Comparison of ENCODE assay signal across 17 cellular contexts in the genomic region with DNA sequence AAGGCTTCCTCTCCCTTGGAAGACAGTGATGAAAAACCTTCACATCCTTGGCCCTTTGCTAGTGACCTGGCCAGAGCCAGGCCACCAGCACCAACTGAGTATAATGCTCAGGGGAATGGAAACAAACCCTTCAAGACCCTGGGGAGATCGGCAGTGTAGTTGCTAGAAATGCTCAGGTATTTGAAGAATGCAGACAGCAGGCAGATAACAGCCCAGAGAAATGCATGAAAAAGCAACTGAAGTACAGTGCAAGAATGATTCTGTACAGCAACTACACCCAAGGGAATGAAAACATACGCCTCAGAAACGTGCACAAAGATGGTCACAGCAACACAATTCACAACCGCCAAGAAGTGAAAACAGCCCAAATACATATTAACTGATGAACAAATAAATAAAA.
DNase-seq lines count a peak whose midpoint lies in the region; ATAC-seq and TF ChIP-seq lines count a peak whose summit lies in the region.
"Had no signal": no experiment of that assay in that cellular context is flagged by ENCODE, and none has a peak within 500 bp of the region (broad histone marks: within the 10 kb centered on the region; RNA-seq: fewer than 3 reads in every experiment).

No MANE protein-coding gene starts in this region.

- ATAC-seq in HG03432 (IDR thresholded peaks at IDR 0.05; ENCODE audit: unreplicated experiment), result no peak
- ATAC-seq: activated T-helper 17 cell treated with anti-CD3 and anti-CD28 coated beads, Interleukin-2, amount 50 U/mL, for 72 hours; T-cell had no signal

- H3K27ac ChIP-seq in brain microvascular endothelial cell, result peak overlapping the region; percentile 32
- H3K27ac ChIP-seq: coronary artery, right atrium auricular region had no signal

- H3K27me3 ChIP-seq in brain microvascular endothelial cell (replicated peaks), result no peaks in the 10 kb centered on the region
- H3K27me3 ChIP-seq: right atrium auricular region had no signal

- no peak overlapping the region for H3K4me3 ChIP-seq in brain microvascular endothelial cell (ENCODE audit: low read depth, low read length)
- H3K4me3 ChIP-seq: coronary artery, right atrium auricular region had no signal

- no peaks in the 10 kb centered on the region for H3K36me3 ChIP-seq in brain microvascular endothelial cell (replicated peaks)
- H3K36me3 ChIP-seq: right atrium auricular region had no signal

- TF ChIP-seq CTCF in brain microvascular endothelial cell (IDR thresholded peaks at IDR 0.05; ENCODE audit: low read depth, low read length, missing control alignments), result no peak

- DNase-seq in AG08395 (ENCODE audit: low spot score) (peak; percentile 31), HS-27A (ENCODE audit: low read depth) (peak; percentile 27), brain microvascular endothelial cell (peak; percentile 84), kidney glomerular epithelial cell (lab: John Stamatoyannopoulos, UW) (peak; percentile 27), SHP77 (lab: John Stamatoyannopoulos, UW) (no peak), Ammon's horn (ENCODE audit: low spot score) (no peak), T1000 (lab: John Stamatoyannopoulos, UW) (no peak)
- DNase-seq: activated B cell treated with CpG ODN at 0.5 μM for 24 hours; AML-193; glutamatergic neuron; NCI-H1092; stimulated activated CD4-positive, alpha-beta T cell treated with anti-CD3 and anti-CD28 coated beads, Interleukin-2, amount 100 ng/mL, for 24 hours; T-cell had no signal

- in situ Hi-C loops in brain microvascular endothelial cell (cut with HindIII; ENCODE audit: low pct_ligation_motif_present, low sequenced_read_pairs), result no loop called here

Comparison
In these comparisons a context has a peak if more than half of its experiments do, and no peak if none do; other contexts are left out.
1. DNase-seq: peak in AG08395 (single experiment), HS-27A (single experiment), brain microvascular endothelial cell (single experiment) and kidney glomerular epithelial cell (single experiment); none in SHP77 (0 of 2), Ammon's horn (single experiment) and T1000 (single experiment).